ENCODE assay signal across 8 cellular contexts in the genomic region with DNA sequence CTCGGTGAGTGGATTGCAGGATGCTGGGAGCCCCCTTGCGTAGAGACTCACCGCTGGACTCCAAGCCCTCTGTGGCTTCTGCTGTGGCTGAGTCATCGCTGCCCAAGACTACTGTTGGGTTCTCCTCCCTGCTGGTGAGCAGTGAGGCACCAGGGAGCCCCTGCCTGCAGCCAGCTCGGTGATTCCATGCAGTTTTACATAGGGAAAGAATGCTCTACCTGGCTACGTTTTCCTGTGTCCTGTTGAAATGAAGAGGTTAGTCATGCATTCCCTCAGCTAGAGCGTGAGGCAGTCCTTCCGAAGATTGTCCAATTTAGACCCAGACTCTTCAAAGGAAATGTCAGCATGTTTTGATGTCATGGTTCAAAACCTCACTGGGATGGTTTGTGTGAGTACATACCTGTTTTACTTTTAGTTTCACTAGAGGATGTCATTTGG. TPM values are rescaled to one million over a fixed set of nuclear protein-coding genes. Genes with fewer than 3 reads are reported as not detected.
A peak's percentile ranks its signal among the peaks of the same experiment; 100 is the strongest.
DNase-seq lines count a peak whose midpoint lies in the region; ATAC-seq, FAIRE-seq and TF ChIP-seq lines count a peak whose summit lies in the region.

No MANE protein-coding gene starts in this region.

- WGBS in pancreas, 2 donors = 89 to 92% methylated on average over 8 of the region's 8 CpGs

- no peaks in the 10 kb centered on the region for H3K4me1 ChIP-seq in pancreas

- POLR2A ChIA-PET in activated CD4-positive, alpha-beta T cell treated with anti-CD3 and anti-CD28 coated beads for 36 hours (lab: Charles Lee) = interaction anchor here (3.1 kb wide), 1 partner anchor 17 kb away, joined by 21 read pairs; no protein-coding TSS in a partner anchor

- no peak for FAIRE-seq in pancreas (lab: Jason Lieb, UNC)

- TF ChIP-seq CTCF in pancreas (IDR thresholded peaks at IDR 0.05) = no peak

- CTCF ChIA-PET in activated CD4-positive, alpha-beta T cell treated with anti-CD3 and anti-CD28 coated beads for 36 hours (lab: Charles Lee) = interaction anchor here (0.7 kb wide), 1 partner anchor 20 kb away, joined by 3 read pairs; no protein-coding TSS in a partner anchor

- H3K36me3 Mint-ChIP-seq in activated CD4-positive, alpha-beta T cell treated with anti-CD3 and anti-CD28 coated beads for 36 hours (ENCODE audit: low read depth) = peaks cover 52% of the 10 kb centered on the region
- peaks cover 28% of the 10 kb centered on the region for H3K36me3 Mint-ChIP-seq in activated naive CD8-positive, alpha-beta T cell treated with anti-CD3 and anti-CD28 coated beads, Interleukin-2, amount 50 U/mL, for 24 hours (ENCODE audit: low read depth)

- intact Hi-C loops in activated CD4-positive, alpha-beta T cell treated with anti-CD3 and anti-CD28 coated beads for 36 hours (cut with DNase I, micrococcal nuclease) = loop anchor here (1.0 to 10.0 kb wide), 9 partner anchors 10 to 993 kb away; a partner anchor contains a TSS
- intact Hi-C loops in pancreas (cut with DNase I) = no loop called here

- DNase-seq in activated CD4-positive, alpha-beta T cell treated with anti-CD3 and anti-CD28 coated beads for 36 hours = peak; percentile 76
- DNase-seq in activated CD4-positive, alpha-beta T cell treated with anti-CD3 and anti-CD28 coated beads for 1 hour = no peak
- DNase-seq in MV-4-11 (lab: John Stamatoyannopoulos, UW) = peak; percentile 41
- peak; percentile 52 for DNase-seq in activated naive CD8-positive, alpha-beta T cell treated with anti-CD3 and anti-CD28 coated beads, Interleukin-2, amount 50 U/mL, for 24 hours
- peak; percentile 45 for DNase-seq in stimulated activated CD4-positive, alpha-beta T cell treated with anti-CD3 and anti-CD28 coated beads, Interleukin-4, amount 100 ng/mL, for 24 hours
- no peak for DNase-seq in pancreas
- no peak for DNase-seq in hypothalamus (lab: John Stamatoyannopoulos, UW)
- DNase-seq in cerebellar cortex (ENCODE audit: low spot score) = no peak

- no peaks in the 10 kb centered on the region for H3K27me3 ChIP-seq in pancreas

- no peak overlapping the region for H3K4me3 ChIP-seq in pancreas

- ATAC-seq in activated CD4-positive, alpha-beta T cell treated with anti-CD3 and anti-CD28 coated beads for 36 hours = peak; percentile 57
- peak; percentile 67 for ATAC-seq in activated naive CD8-positive, alpha-beta T cell treated with anti-CD3 and anti-CD28 coated beads, Interleukin-2, amount 50 U/mL, for 24 hours
- ATAC-seq in pancreas = no peak

- H3K27ac ChIP-seq in pancreas = no peak overlapping the region

- H3K27me3 Mint-ChIP-seq in activated CD4-positive, alpha-beta T cell treated with anti-CD3 and anti-CD28 coated beads for 36 hours = no peaks in the 10 kb centered on the region
- H3K27me3 Mint-ChIP-seq in activated naive CD8-positive, alpha-beta T cell treated with anti-CD3 and anti-CD28 coated beads, Interleukin-2, amount 50 U/mL, for 24 hours = no peaks in the 10 kb centered on the region

- H3K4me1 Mint-ChIP-seq in activated CD4-positive, alpha-beta T cell treated with anti-CD3 and anti-CD28 coated beads for 36 hours = peaks cover 78% of the 10 kb centered on the region
- peaks cover 78% of the 10 kb centered on the region for H3K4me1 Mint-ChIP-seq in activated naive CD8-positive, alpha-beta T cell treated with anti-CD3 and anti-CD28 coated beads, Interleukin-2, amount 50 U/mL, for 24 hours

- no peaks in the 10 kb centered on the region for H3K9me3 ChIP-seq in pancreas

- H3K27ac Mint-ChIP-seq in activated CD4-positive, alpha-beta T cell treated with anti-CD3 and anti-CD28 coated beads for 36 hours = peak overlapping the region; percentile 96
- H3K27ac Mint-ChIP-seq in activated naive CD8-positive, alpha-beta T cell treated with anti-CD3 and anti-CD28 coated beads, Interleukin-2, amount 50 U/mL, for 24 hours = peak overlapping the region; percentile 99

- H3K9me3 Mint-ChIP-seq in activated CD4-positive, alpha-beta T cell treated with anti-CD3 and anti-CD28 coated beads for 36 hours (ENCODE audit: low read depth) = no peaks in the 10 kb centered on the region
- H3K9me3 Mint-ChIP-seq in activated naive CD8-positive, alpha-beta T cell treated with anti-CD3 and anti-CD28 coated beads, Interleukin-2, amount 50 U/mL, for 24 hours = no peaks in the 10 kb centered on the region

- H3K36me3 ChIP-seq in pancreas = no peaks in the 10 kb centered on the region

- peak overlapping the region; percentile 65 for H3K4me3 Mint-ChIP-seq in activated CD4-positive, alpha-beta T cell treated with anti-CD3 and anti-CD28 coated beads for 36 hours
- peak overlapping the region; percentile 77 for H3K4me3 Mint-ChIP-seq in activated naive CD8-positive, alpha-beta T cell treated with anti-CD3 and anti-CD28 coated beads, Interleukin-2, amount 50 U/mL, for 24 hours

RNA-seq across cellular contexts. Expression of a gene that starts 28.2 kb away (rescaled TPM):
- 10 to 100 TPM; 66.4 to 83.7 TPM for total RNA-seq in activated CD4-positive, alpha-beta T cell treated with anti-CD3 and anti-CD28 coated beads for 36 hours
- 10 to 100 TPM in 1 of 6 donors, 1 to 10 TPM in 5; 4.3 to 14.7 (median 6.4) TPM for total RNA-seq in pancreas
- 1 to 10 TPM; 3.6 to 4.5 TPM for polyA plus RNA-seq in pancreas

Comparison
In these comparisons a context has a peak if more than half of its experiments do, and no peak if none do; other contexts are left out.
1. DNase-seq: peak in activated CD4-positive, alpha-beta T cell treated with anti-CD3 and anti-CD28 coated beads for 36 hours (single experiment), MV-4-11 (single experiment), activated naive CD8-positive, alpha-beta T cell treated with anti-CD3 and anti-CD28 coated beads, Interleukin-2, amount 50 U/mL, for 24 hours (single experiment) and stimulated activated CD4-positive, alpha-beta T cell treated with anti-CD3 and anti-CD28 coated beads, Interleukin-4, amount 100 ng/mL, for 24 hours (single experiment); none in activated CD4-positive, alpha-beta T cell treated with anti-CD3 and anti-CD28 coated beads for 1 hour (single experiment), pancreas (0 of 6), hypothalamus (0 of 51) and cerebellar cortex (single experiment).
2. ATAC-seq: peak in activated CD4-positive, alpha-beta T cell treated with anti-CD3 and anti-CD28 coated beads for 36 hours (single experiment) and activated naive CD8-positive, alpha-beta T cell treated with anti-CD3 and anti-CD28 coated beads, Interleukin-2, amount 50 U/mL, for 24 hours (single experiment); none in pancreas (0 of 4).
3. RNA of a gene that starts 28.2 kb away (total RNA-seq): 66.4 to 83.7 TPM in activated CD4-positive, alpha-beta T cell treated with anti-CD3 and anti-CD28 coated beads for 36 hours; 4.3 to 14.7 TPM in pancreas; every median in the first group is over 4 times any median in the second.
4. intact Hi-C loops: an anchor here in activated CD4-positive, alpha-beta T cell treated with anti-CD3 and anti-CD28 coated beads for 36 hours (1.0 to 10.0 kb wide); none called in pancreas.